1 cellular context compared by ENCODE assay signal in genomic region chr6:20292905-20293304, GRCh38.
TF ChIP-seq lines count a peak whose summit lies in the region.

No MANE protein-coding gene starts in this region.

TF ChIP-seq in HEK293, 187 proteins besides CTCF, POLR2A, EP300 and RAD21 (continued from another document):
- TF ChIP-seq PRDM4 (tag by site-specific recombination; IDR thresholded peaks at IDR 0.05) (no peak), ZNF610 (tag by site-specific recombination; IDR thresholded peaks at IDR 0.05; ENCODE audit: borderline replicate concordance) (peak; percentile 95)
TF ChIP-seq in HEK293: peak in this region for 1.
